Comparison of ENCODE assay signal across 8 cellular contexts in genomic region chr12:6278439-6279255, GRCh38. TPM values are rescaled to one million over a fixed set of nuclear protein-coding genes. Genes with fewer than 3 reads are reported as not detected.
A peak's percentile ranks its signal among the peaks of the same experiment; 100 is the strongest.
DNase-seq lines count a peak whose midpoint lies in the region; ATAC-seq and TF ChIP-seq lines count a peak whose summit lies in the region.

No MANE protein-coding gene starts in this region.

- DNase-seq in AG20443 (ENCODE audit: low spot score) (peak; percentile 97), NT2/D1 (ENCODE audit: low read depth, low spot score) (no peak), activated T-cell treated with anti-CD3 and anti-CD28 coated beads for 4 hours (peak; percentile 80), epithelial cell of proximal tubule (ENCODE audit: low read depth) (no peak), mucosa of gallbladder (ENCODE audit: low spot score) (peak; percentile 83)
- peak; percentile 67 for DNase-seq in stimulated activated CD8-positive, alpha-beta memory T cell treated with anti-CD3 and anti-CD28 coated beads, Interleukin-4, amount 100 ng/mL, for 1 hour (ENCODE audit: low read depth in 2 of 2, low spot score in 1 of 2)

- H3K36me3 ChIP-seq in NT2/D1 (ENCODE audit: insufficient read depth, insufficient read length, low read length), result no peaks in the 10 kb centered on the region

- H3K9ac ChIP-seq in NT2/D1 (ENCODE audit: insufficient read length, low read depth), result peak overlapping the region; percentile 84

- no peaks in the 10 kb centered on the region for H3K9me3 ChIP-seq in NT2/D1 (ENCODE audit: insufficient read depth, low read length)

- peak; percentile 53 for TF ChIP-seq CTCF in epithelial cell of proximal tubule (conservative IDR thresholded peaks at IDR 0.05; ENCODE audit: low read depth, low read length)

- peak; percentile 78 for ATAC-seq in GM18907 (IDR thresholded peaks at IDR 0.05; ENCODE audit: unreplicated experiment)
- ATAC-seq in HG03196 (IDR thresholded peaks at IDR 0.05; ENCODE audit: unreplicated experiment), result peak; percentile 68

- H3K27me3 ChIP-seq in NT2/D1 (ENCODE audit: insufficient read depth, insufficient read length), result no peaks in the 10 kb centered on the region

- H3K4me3 ChIP-seq in NT2/D1 (ENCODE audit: insufficient read length, low read depth) (peak overlapping the region; percentile 48), epithelial cell of proximal tubule (ENCODE audit: low read depth, low read length) (peak overlapping the region; percentile 56)

- H3K4me1 ChIP-seq in NT2/D1 (ENCODE audit: insufficient read depth, insufficient read length), result peaks cover 54% of the 10 kb centered on the region

RNA-seq across cellular contexts. Expression of gene PLEKHG6, which starts 31.8 kb away (rescaled TPM):
- total RNA-seq in epithelial cell of proximal tubule (3.5 and 9.6 TPM in 2 replicates), mucosa of gallbladder (64.9 TPM)

Comparison
In these comparisons a context has a peak if more than half of its experiments do, and no peak if none do; other contexts are left out.
1. DNase-seq: peak in AG20443 (single experiment), activated T-cell treated with anti-CD3 and anti-CD28 coated beads for 4 hours (single experiment), mucosa of gallbladder (single experiment) and stimulated activated CD8-positive, alpha-beta memory T cell treated with anti-CD3 and anti-CD28 coated beads, Interleukin-4, amount 100 ng/mL, for 1 hour (2 of 2); none in NT2/D1 (single experiment) and epithelial cell of proximal tubule (single experiment).